Comparison of ENCODE assay signal across 27 cellular contexts in genomic region chr12:100215209-100215608, GRCh38. TPM values are rescaled to one million over a fixed set of nuclear protein-coding genes. Genes with fewer than 3 reads are reported as not detected.
DNase-seq lines count a peak whose midpoint lies in the region; ATAC-seq, FAIRE-seq and TF ChIP-seq lines count a peak whose summit lies in the region.
"Had no signal": no experiment of that assay in that cellular context is flagged by ENCODE, and none has a peak within 500 bp of the region (broad histone marks: within the 10 kb centered on the region; RNA-seq: fewer than 3 reads in every experiment).

No MANE protein-coding gene starts in this region.

- H3K27me3 ChIP-seq in mammary epithelial cell (ENCODE audit: insufficient read depth, low read length) (no peaks in the 10 kb centered on the region), breast epithelium (no peaks in the 10 kb centered on the region)
- H3K27me3 ChIP-seq: colonic mucosa, tibial nerve had no signal

- FAIRE-seq in kidney (lab: Jason Lieb, UNC) = no peak
- FAIRE-seq: GM19239 had no signal

- peak; percentile 25 for DNase-seq in MCF 10A (ENCODE audit: unreplicated experiment)
- no peak for DNase-seq in mammary epithelial cell
- DNase-seq in breast epithelium (ENCODE audit: low spot score in 2 of 2) = no peak
- no peak for DNase-seq in left colon
- DNase-seq in superior temporal gyrus (ENCODE audit: extremely low spot score) = no peak
- DNase-seq in kidney = no peak
- no peak for DNase-seq in RKO (ENCODE audit: low spot score)
- DNase-seq: activated CD4-positive, alpha-beta memory T cell treated with anti-CD3 and anti-CD28 coated beads, Interleukin-2, amount 10 ng/mL, durations not matched to agents 7 days and 5 days; activated CD4-positive, CD25-positive, alpha-beta regulatory T cell; activated effector memory CD4-positive, alpha-beta T cell treated with anti-CD3 and anti-CD28 coated beads, Interleukin-2, amount 50 U/mL, for 16 hours; colonic mucosa; DMS79; effector memory CD8-positive, alpha-beta T cell; GDM1; HCEC 1CT; immature natural killer cell; left ventricle myocardium superior; natural killer cell; NCI-H2029 treated with DMSO at 0.1 percent for 48 hours; NCI-H526 treated with DMSO at 0.1 percent for 48 hours; stimulated activated CD4-positive, alpha-beta T cell treated with anti-CD3 and anti-CD28 coated beads, Interleukin-1b, Interleukin-23, amount 100 ng/mL, for 48 hours; stimulated activated CD8-positive, alpha-beta memory T cell treated with anti-CD3 and anti-CD28 coated beads, Interleukin-4, amount 100 ng/mL, for 48 hours; stimulated activated naive CD8-positive, alpha-beta T cell treated with anti-CD3 and anti-CD28 coated beads, Interleukin-15, amount 100 ng/mL, for 72 hours; T-helper 1 cell had no signal

- no peak overlapping the region for H3K4me2 ChIP-seq in mammary epithelial cell (ENCODE audit: insufficient read depth, low read depth, low read length)
- H3K4me2 ChIP-seq: smooth muscle cell had no signal

- H2AFZ ChIP-seq in mammary epithelial cell (ENCODE audit: low read depth, low read length) = no peak overlapping the region

- POLR2A ChIA-PET in MCF 10A (lab: Yijun Ruan, JAX) = interaction anchor here (1.5 to 1.8 kb wide), 2 partner anchors 10 to 14 kb away, joined by 6 to 11 read pairs; partner anchors contain the start of gene ACTR6

- WGBS in mammary epithelial cell (ENCODE audit: low coverage, missing lambda C conversion rate) = 100% methylated on average over 1 of the region's 1 CpG

- peaks cover 62% of the 10 kb centered on the region for H3K36me3 Mint-ChIP-seq in MCF 10A (ENCODE audit: insufficient read depth, unreplicated experiment)

- H3K9ac ChIP-seq in mammary epithelial cell (ENCODE audit: insufficient read depth, low read length) (no peak overlapping the region), kidney (ENCODE audit: low read length in 2 of 2) (no peak overlapping the region)

- no peak for TF ChIP-seq POLR2A in breast epithelium (IDR thresholded peaks at IDR 0.05)

- H3K4me3 ChIP-seq in mammary epithelial cell (replicated peaks in 1 of 3; ENCODE audit: insufficient read depth in 1 of 3, low read depth in 2 of 3, low read length in 3 of 3) (no peak overlapping the region), breast epithelium (no peak overlapping the region), kidney (ENCODE audit: low read length in 2 of 2) (no peak overlapping the region)
- H3K4me3 ChIP-seq: colonic mucosa, smooth muscle cell, tibial nerve had no signal

- no peaks in the 10 kb centered on the region for H3K27me3 Mint-ChIP-seq in MCF 10A (ENCODE audit: insufficient read depth, unreplicated experiment)
- H3K27me3 Mint-ChIP-seq: activated CD4-positive, alpha-beta memory T cell treated with anti-CD3 and anti-CD28 coated beads, Interleukin-2, amount 10 ng/mL, durations not matched to agents 7 days and 5 days; effector memory CD8-positive, alpha-beta T cell; stimulated activated naive CD8-positive, alpha-beta T cell treated with anti-CD3 and anti-CD28 coated beads, Interleukin-15, amount 100 ng/mL, for 72 hours had no signal

- H3K9me3 ChIP-seq in mammary epithelial cell (replicated peaks; ENCODE audit: insufficient read depth, low read length) (no peaks in the 10 kb centered on the region), breast epithelium (no peaks in the 10 kb centered on the region), kidney (ENCODE audit: control insufficient read depth in 1 of 2, low read length in 2 of 2) (no peaks in the 10 kb centered on the region)
- H3K9me3 ChIP-seq: colonic mucosa, tibial nerve had no signal

- H3K27ac Mint-ChIP-seq in MCF 10A (ENCODE audit: low read depth, unreplicated experiment) = peak overlapping the region; percentile 51
- H3K27ac Mint-ChIP-seq: activated CD4-positive, alpha-beta memory T cell treated with anti-CD3 and anti-CD28 coated beads, Interleukin-2, amount 10 ng/mL, durations not matched to agents 7 days and 5 days; effector memory CD8-positive, alpha-beta T cell; stimulated activated naive CD8-positive, alpha-beta T cell treated with anti-CD3 and anti-CD28 coated beads, Interleukin-15, amount 100 ng/mL, for 72 hours had no signal

- dilution Hi-C loops in mammary epithelial cell (cut with HindIII; ENCODE audit: low sequenced_read_pairs) = no loop called here

- BruUV-seq in MCF 10A (replicated peaks; lab: Mats Ljungman, UMichigan) (no TSS peak), mammary epithelial cell (replicated peaks; lab: Mats Ljungman, UMichigan) (no TSS peak)

- no peaks in the 10 kb centered on the region for H3K9me3 Mint-ChIP-seq in MCF 10A (ENCODE audit: unreplicated experiment)
- H3K9me3 Mint-ChIP-seq: activated CD4-positive, alpha-beta memory T cell treated with anti-CD3 and anti-CD28 coated beads, Interleukin-2, amount 10 ng/mL, durations not matched to agents 7 days and 5 days; effector memory CD8-positive, alpha-beta T cell; immature natural killer cell; natural killer cell; stimulated activated naive CD8-positive, alpha-beta T cell treated with anti-CD3 and anti-CD28 coated beads, Interleukin-15, amount 100 ng/mL, for 72 hours had no signal

- H3K4me3 Mint-ChIP-seq in MCF 10A (ENCODE audit: unreplicated experiment) = no peak overlapping the region
- H3K4me3 Mint-ChIP-seq: activated CD4-positive, alpha-beta memory T cell treated with anti-CD3 and anti-CD28 coated beads, Interleukin-2, amount 10 ng/mL, durations not matched to agents 7 days and 5 days; effector memory CD8-positive, alpha-beta T cell; immature natural killer cell; natural killer cell; stimulated activated naive CD8-positive, alpha-beta T cell treated with anti-CD3 and anti-CD28 coated beads, Interleukin-15, amount 100 ng/mL, for 72 hours had no signal

- peak; percentile 66 for ATAC-seq in left colon
- ATAC-seq: effector memory CD8-positive, alpha-beta T cell; left ventricle myocardium superior; natural killer cell; stimulated activated naive CD8-positive, alpha-beta T cell treated with anti-CD3 and anti-CD28 coated beads, Interleukin-15, amount 100 ng/mL, for 72 hours had no signal

- H3K27ac ChIP-seq in mammary epithelial cell (ENCODE audit: insufficient read depth, low read depth, low read length) (no peak overlapping the region), breast epithelium (peak overlapping the region; percentile 53 to 64), kidney (ENCODE audit: low read depth in 2 of 2, low read length in 2 of 2) (no peak overlapping the region)
- H3K27ac ChIP-seq: colonic mucosa had no signal

- in situ Hi-C loops in mammary epithelial cell (cut with MboI; ENCODE audit: low sequenced_read_pairs in 2 of 2) = no loop called here

- no peaks in the 10 kb centered on the region for H3K79me2 ChIP-seq in mammary epithelial cell (ENCODE audit: insufficient read depth, low read length)

- no peaks in the 10 kb centered on the region for H4K20me1 ChIP-seq in mammary epithelial cell (ENCODE audit: insufficient read depth, low read length)

- CTCF ChIA-PET in MCF 10A (lab: Yijun Ruan, JAX) = interaction anchor here (1.6 kb wide), 1 partner anchor 14 kb away, joined by 4 read pairs; the partner anchor contains the start of gene ACTR6
- CTCF ChIA-PET in mammary epithelial cell (lab: Charles Lee; ENCODE audit: low non-redundant PET) = no interaction called here

- peaks cover 29% of the 10 kb centered on the region for H3K36me3 ChIP-seq in mammary epithelial cell (ENCODE audit: insufficient read depth, low read length)
- H3K36me3 ChIP-seq in breast epithelium = no peaks in the 10 kb centered on the region
- H3K36me3 ChIP-seq in kidney (ENCODE audit: control insufficient read depth in 1 of 2, insufficient read depth in 2 of 2, low read length in 2 of 2) = peaks cover 6 to 8% of the 10 kb centered on the region in 2 donors

- no peaks in the 10 kb centered on the region for H3K4me1 ChIP-seq in mammary epithelial cell (ENCODE audit: insufficient read depth, low read length)
- H3K4me1 ChIP-seq in breast epithelium = no peaks in the 10 kb centered on the region
- peaks cover 0 to 2% of the 10 kb centered on the region in 2 donors for H3K4me1 ChIP-seq in kidney (ENCODE audit: control insufficient read depth in 1 of 2, insufficient read depth in 1 of 2, low read depth in 1 of 2, low read length in 2 of 2)
- H3K4me1 ChIP-seq: colonic mucosa had no signal

- no peak for TF ChIP-seq CTCF in MCF 10A (IDR thresholded peaks at IDR 0.05; ENCODE audit: unreplicated experiment)
- TF ChIP-seq CTCF in mammary epithelial cell (conservative IDR thresholded peaks at IDR 0.05 in 1 of 2, IDR thresholded peaks at IDR 0.05 in 1 of 2; ENCODE audit: extremely low read depth in 1 of 2, insufficient read depth in 1 of 2, low read depth in 1 of 2, low read length in 2 of 2) = no peak
- no peak for TF ChIP-seq CTCF in breast epithelium (IDR thresholded peaks at IDR 0.05)
- no peak for TF ChIP-seq CTCF in kidney (IDR thresholded peaks at IDR 0.05; ENCODE audit: borderline replicate concordance, extremely low read depth, insufficient read depth)

- intact Hi-C loops in MCF 10A (cut with micrococcal nuclease) (no loop called here), mammary epithelial cell (cut with micrococcal nuclease) (no loop called here), breast epithelium (cut with DNase I; ENCODE audit: low total_unique reads) (no loop called here), left colon (cut with DNase I, micrococcal nuclease) (no loop called here), kidney (cut with DNase I) (no loop called here)

- H3K4me1 Mint-ChIP-seq in MCF 10A (ENCODE audit: insufficient read depth, unreplicated experiment) = peaks cover 9% of the 10 kb centered on the region
- H3K4me1 Mint-ChIP-seq: natural killer cell; stimulated activated naive CD8-positive, alpha-beta T cell treated with anti-CD3 and anti-CD28 coated beads, Interleukin-15, amount 100 ng/mL, for 72 hours had no signal

RNA-seq across cellular contexts. Expression of gene ACTR6, which starts 14.6 kb away (rescaled TPM):
- 26.4 and 28.8 TPM in 2 replicates for total RNA-seq in MCF 10A (2022)
- 10 to 100 TPM; 24.5 to 25.0 TPM for total RNA-seq in mammary epithelial cell
- polyA plus RNA-seq in mammary epithelial cell = 12.6 TPM
- polyA minus RNA-seq in mammary epithelial cell = 0.57 TPM
- total RNA-seq in breast epithelium = 10 to 100 TPM; 11.2 to 33.5 (median 21.0) TPM
- 10 to 100 TPM; 20.4 to 24.7 TPM for total RNA-seq in left colon
- 29.2 TPM for total RNA-seq in kidney
- 23.1 TPM for polyA plus RNA-seq in kidney (ENCODE audit: insufficient read depth, low read depth, low replicate concordance)

RNA-seq across cellular contexts. Expression of gene DEPDC4, which starts 51.7 kb away (rescaled TPM):
- total RNA-seq in MCF 10A (2022) = 0.52 and 1.4 TPM in 2 replicates
- total RNA-seq in mammary epithelial cell = 1 to 10 TPM in 1 of 2 donors, under 1 TPM in 1; 0.83 to 2.4 TPM
- 0.67 TPM for polyA plus RNA-seq in mammary epithelial cell
- not detected for polyA minus RNA-seq in mammary epithelial cell
- total RNA-seq in breast epithelium = 1 to 10 TPM; 1.3 to 2.3 (median 2.0) TPM
- total RNA-seq in left colon = 1 to 10 TPM; 1.7 to 3.0 TPM
- total RNA-seq in kidney = 1.4 TPM
- 1.1 TPM for polyA plus RNA-seq in kidney (ENCODE audit: insufficient read depth, low read depth, low replicate concordance)

RNA-seq across cellular contexts. Expression of gene SCYL2, which starts 51.8 kb away (rescaled TPM):
- total RNA-seq in MCF 10A (2022) (47.5 and 52.8 TPM in 2 replicates), mammary epithelial cell (10 to 100 TPM; 56.6 to 58.7 TPM), breast epithelium (10 to 100 TPM; 39.4 to 92.2 (median 53.7) TPM), left colon (10 to 100 TPM; 65.7 to 66.0 TPM), kidney (41.7 TPM)
- polyA plus RNA-seq in mammary epithelial cell (17.9 TPM), kidney (ENCODE audit: insufficient read depth, low read depth, low replicate concordance) (10.3 TPM)
- 49.5 TPM for polyA minus RNA-seq in mammary epithelial cell

Comparison
In these comparisons a context has a peak if more than half of its experiments do, and no peak if none do; other contexts are left out.
1. H3K27ac ChIP-seq: peak in breast epithelium (2 of 2); none in mammary epithelial cell (single experiment) and kidney (0 of 2).